ENCODE assay signal across 32 cellular contexts in the genomic region with DNA sequence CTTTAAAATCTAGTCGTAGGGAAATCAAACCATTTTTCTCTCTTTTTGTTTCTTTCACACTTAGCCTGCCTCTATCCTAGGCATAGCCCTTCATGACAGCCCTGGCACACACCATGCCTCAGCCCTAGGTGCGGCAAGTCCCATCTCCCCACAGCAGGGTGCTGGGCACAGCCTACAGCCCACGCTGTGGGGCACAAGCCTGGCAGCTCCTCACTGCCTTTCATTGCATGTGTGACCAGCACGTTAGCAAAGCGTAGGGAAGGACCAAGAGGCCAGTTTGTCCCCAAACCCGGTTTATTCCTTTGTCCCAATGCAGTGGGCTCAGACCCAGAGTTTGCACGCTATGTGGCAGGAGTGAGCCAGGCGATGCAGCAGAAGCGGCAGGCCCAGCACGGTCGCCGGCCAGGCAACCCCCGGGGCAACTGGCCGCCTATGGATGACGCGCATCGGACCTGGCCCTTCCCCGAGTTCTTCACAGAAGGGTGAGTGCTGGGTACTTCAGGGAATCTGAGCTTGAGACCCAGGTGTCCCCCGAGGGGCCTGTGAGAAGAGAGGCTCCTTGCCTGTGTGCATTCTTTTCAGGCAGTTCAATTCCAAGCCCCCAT.
"Had no signal": no experiment of that assay in that cellular context is flagged by ENCODE, and none has a peak within 500 bp of the region (broad histone marks: within the 10 kb centered on the region; RNA-seq: fewer than 3 reads in every experiment).

No MANE protein-coding gene starts in this region.

- H3K9me3 Mint-ChIP-seq: activated B cell treated with CpG ODN at 0.5 μM for 24 hours; activated CD4-positive, alpha-beta memory T cell treated with anti-CD3 and anti-CD28 coated beads for 36 hours; activated naive CD4-positive, alpha-beta T cell treated with anti-CD3 and anti-CD28 coated beads, Interleukin-2, amount 50 U/mL, for 72 hours; activated T-helper 17 cell treated with anti-CD3 and anti-CD28 coated beads, Interleukin-2, amount 50 U/mL, for 72 hours; T-cell had no signal

- H3K27me3 Mint-ChIP-seq: activated B cell treated with CpG ODN at 0.5 μM for 24 hours; activated CD4-positive, alpha-beta memory T cell treated with anti-CD3 and anti-CD28 coated beads for 36 hours; activated T-helper 17 cell treated with anti-CD3 and anti-CD28 coated beads, Interleukin-2, amount 50 U/mL, for 72 hours; T-cell had no signal

- H3K9me3 ChIP-seq: Peyer's patch had no signal

- H3K27ac ChIP-seq: brain microvascular endothelial cell, Peyer's patch, VCaP had no signal

- H3K4me3 Mint-ChIP-seq: activated B cell treated with CpG ODN at 0.5 μM for 24 hours; activated CD4-positive, alpha-beta memory T cell treated with anti-CD3 and anti-CD28 coated beads for 36 hours; activated T-helper 17 cell treated with anti-CD3 and anti-CD28 coated beads, Interleukin-2, amount 50 U/mL, for 72 hours; T-cell had no signal

- FAIRE-seq: K562 had no signal

- H3K27me3 ChIP-seq: brain microvascular endothelial cell, Peyer's patch had no signal

- ATAC-seq: activated naive CD4-positive, alpha-beta T cell treated with anti-CD3 and anti-CD28 coated beads, Interleukin-2, amount 50 U/mL, for 72 hours; activated T-helper 17 cell treated with anti-CD3 and anti-CD28 coated beads, Interleukin-2, amount 50 U/mL, for 72 hours; K562; PC-3; SK-N-SH treated with all-trans-retinoic acid at 6 μM for 48 hours; T-cell had no signal

- DNase-seq: activated B cell treated with CpG ODN at 0.5 μM for 24 hours; activated CD4-positive, alpha-beta memory T cell treated with anti-CD3 and anti-CD28 coated beads for 36 hours; activated CD4-positive, alpha-beta T cell treated with anti-CD3 and anti-CD28 coated beads for 4 hours; activated CD4-positive, alpha-beta T cell treated with anti-CD3 and anti-CD28 coated beads, Interleukin-2, amount 50 U/mL, for 1 hour; activated CD4-positive, CD25-positive, alpha-beta regulatory T cell treated with anti-CD3 and anti-CD28 coated beads, Interleukin-2, amount 50 U/mL, for 72 hours; activated CD8-positive, alpha-beta memory T cell treated with anti-CD3 and anti-CD28 coated beads, Interleukin-2, amount 50 U/mL, for 4 hours; activated effector memory CD4-positive, alpha-beta T cell treated with anti-CD3 and anti-CD28 coated beads, Interleukin-2, amount 50 U/mL, for 16 hours; activated naive CD4-positive, alpha-beta T cell treated with Interleukin-2 at 50 U/mL for 16 hours; activated T-cell treated with anti-CD3 and anti-CD28 coated beads for 4 hours; activated T-cell treated with anti-CD3 and anti-CD28 coated beads, Interleukin-2, amount 50 U/mL, for 48 hours; amniotic stem cell; brain microvascular endothelial cell; central memory CD4-positive, alpha-beta T cell; NCI-H1092 treated with DMSO at 0.1 percent for 48 hours; NCI-H1417; NCI-H146; NCI-H187; NCI-H2081; NCI-H345; NCI-H524 treated with DMSO at 0.1 percent for 48 hours; PC-3; Peyer's patch; RPMI8226; SHP77 treated with DMSO at 0.1 percent for 48 hours; T-cell; T-helper 2 cell; T-helper 9 cell had no signal

- H3K27ac Mint-ChIP-seq: activated B cell treated with CpG ODN at 0.5 μM for 24 hours; activated CD4-positive, alpha-beta memory T cell treated with anti-CD3 and anti-CD28 coated beads for 36 hours; activated naive CD4-positive, alpha-beta T cell treated with anti-CD3 and anti-CD28 coated beads, Interleukin-2, amount 50 U/mL, for 72 hours; activated T-helper 17 cell treated with anti-CD3 and anti-CD28 coated beads, Interleukin-2, amount 50 U/mL, for 72 hours; T-cell had no signal

- H3K4me3 ChIP-seq: K562, Peyer's patch had no signal
